2 cellular contexts compared by ENCODE assay signal in genomic region chr2:127619901-127620705, GRCh38.
TF ChIP-seq lines count a peak whose summit lies in the region.

No MANE protein-coding gene starts in this region.

TF ChIP-seq in SK-N-SH, 30 proteins besides CTCF, POLR2A, EP300 and RAD21 (continued from another document):
- TF ChIP-seq USF2 (IDR thresholded peaks at IDR 0.05; ENCODE audit: borderline replicate concordance, low read depth, low read length): no peak
- no peak for TF ChIP-seq MAX (IDR thresholded peaks at IDR 0.05; ENCODE audit: low read depth)
- no peak for TF ChIP-seq CHD2 (IDR thresholded peaks at IDR 0.05; ENCODE audit: low read length, partially characterized antibody)

TF ChIP-seq in SK-N-SH treated with all-trans-retinoic acid at 6 μM for 48 hours, 23 proteins besides CTCF, POLR2A, EP300 and RAD21 (continued from another document):
- no peak for TF ChIP-seq PATZ1 (CRISPR knock-in tag; IDR thresholded peaks at IDR 0.05; ENCODE audit: borderline replicate concordance)
- TF ChIP-seq TOX (CRISPR knock-in tag; IDR thresholded peaks at IDR 0.05; ENCODE audit: borderline replicate concordance): no peak
- no peak for TF ChIP-seq GLIS3 (CRISPR knock-in tag; IDR thresholded peaks at IDR 0.05)
- no peak for TF ChIP-seq ZNF70 (CRISPR knock-in tag; IDR thresholded peaks at IDR 0.05)
- no peak for TF ChIP-seq OSR1 (CRISPR knock-in tag; IDR thresholded peaks at IDR 0.05)
- no peak for TF ChIP-seq ESRRG (CRISPR knock-in tag; IDR thresholded peaks at IDR 0.05)
- TF ChIP-seq ZFP3 (CRISPR knock-in tag; IDR thresholded peaks at IDR 0.05): no peak
- TF ChIP-seq TSHZ2 (CRISPR knock-in tag; IDR thresholded peaks at IDR 0.05): no peak
- TF ChIP-seq CREB5 (CRISPR knock-in tag; IDR thresholded peaks at IDR 0.05; ENCODE audit: low read depth): no peak
- TF ChIP-seq SNAI2 (CRISPR knock-in tag; IDR thresholded peaks at IDR 0.05): no peak
- no peak for TF ChIP-seq CSDC2 (CRISPR knock-in tag; IDR thresholded peaks at IDR 0.05)
- TF ChIP-seq CSRNP3 (CRISPR knock-in tag; IDR thresholded peaks at IDR 0.05): no peak
- no peak for TF ChIP-seq BACH2 (CRISPR knock-in tag; IDR thresholded peaks at IDR 0.05; ENCODE audit: borderline replicate concordance)
- TF ChIP-seq ISL1 (CRISPR knock-in tag; IDR thresholded peaks at IDR 0.05): no peak
- no peak for TF ChIP-seq TCF4 (CRISPR knock-in tag; IDR thresholded peaks at IDR 0.05; ENCODE audit: borderline replicate concordance)
- TF ChIP-seq ZFP30 (CRISPR knock-in tag; IDR thresholded peaks at IDR 0.05): no peak
- TF ChIP-seq ZNF8 (CRISPR knock-in tag; IDR thresholded peaks at IDR 0.05): no peak
